In the genomic region with DNA sequence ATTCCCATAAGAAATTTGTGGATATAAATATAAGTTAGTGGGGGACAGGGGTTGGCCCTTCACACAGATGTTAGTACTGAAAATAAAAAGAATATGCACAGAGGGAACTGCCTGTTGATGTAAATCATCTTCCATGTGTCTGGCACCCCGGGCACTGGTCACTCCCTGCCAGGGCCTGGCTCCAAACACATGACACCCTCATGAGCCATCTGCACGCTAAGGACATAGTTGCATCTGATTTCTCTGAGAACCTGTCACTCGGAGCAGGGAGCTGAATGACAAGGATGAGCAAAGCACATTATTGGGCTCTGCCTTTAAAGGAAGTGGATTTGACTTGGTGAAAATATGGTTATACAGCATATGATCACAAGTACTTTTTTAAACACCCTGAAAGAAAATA, we compare ENCODE assay signal across 21 cellular contexts.
"Had no signal": no experiment of that assay in that cellular context is flagged by ENCODE, and none has a peak within 500 bp of the region (broad histone marks: within the 10 kb centered on the region; RNA-seq: fewer than 3 reads in every experiment).

No MANE protein-coding gene starts in this region.

- H3K36me3 ChIP-seq: colonic mucosa, esophagus squamous epithelium, heart left ventricle, neutrophil, transverse colon had no signal

- H3K9me3 ChIP-seq: colonic mucosa, esophagus squamous epithelium, neutrophil, transverse colon had no signal

- H3K4me3 Mint-ChIP-seq: activated naive CD8-positive, alpha-beta T cell; natural killer cell had no signal

- H3K9me3 Mint-ChIP-seq: natural killer cell had no signal

- H3K4me1 Mint-ChIP-seq: natural killer cell had no signal

- H3K27ac Mint-ChIP-seq: activated naive CD8-positive, alpha-beta T cell; natural killer cell had no signal

- H3K36me3 Mint-ChIP-seq: activated naive CD8-positive, alpha-beta T cell; natural killer cell had no signal

- ATAC-seq: activated CD4-positive, CD25-positive, alpha-beta regulatory T cell treated with anti-CD3 and anti-CD28 coated beads, Interleukin-2, amount 50 U/mL, for 24 hours; foreskin keratinocyte; natural killer cell had no signal

- DNase-seq: activated CD4-positive, alpha-beta T cell treated with anti-CD3 and anti-CD28 coated beads, Interleukin-2, amount 50 U/mL, for 1 hour; activated CD8-positive, alpha-beta memory T cell treated with anti-CD3 and anti-CD28 coated beads for 24 hours; activated gamma-delta T cell treated with Interleukin-2 at 50 U/mL for 16 hours; amniotic stem cell; caudate nucleus; colonic mucosa; esophagus squamous epithelium; foreskin keratinocyte; natural killer cell; posterior cingulate gyrus; small intestine; stimulated activated CD4-positive, alpha-beta T cell treated with anti-CD3 and anti-CD28 coated beads, Interleukin-4, amount 100 ng/mL, for 24 hours; stimulated activated naive CD4-positive, alpha-beta T cell; substantia nigra; T-helper 9 cell; transverse colon had no signal

- H3K27me3 ChIP-seq: colonic mucosa, esophagus squamous epithelium, foreskin keratinocyte, heart left ventricle, neutrophil, transverse colon had no signal

- H3K27ac ChIP-seq: colonic mucosa, esophagus squamous epithelium, foreskin keratinocyte, heart left ventricle, neutrophil, transverse colon had no signal

- H3K4me1 ChIP-seq: colonic mucosa had no signal

- H3K4me3 ChIP-seq: colonic mucosa, esophagus squamous epithelium, heart left ventricle, lung, transverse colon had no signal
